ENCODE assay signal across 7 cellular contexts in genomic region chr2:176088048-176088936, GRCh38. TPM values are rescaled to one million over a fixed set of nuclear protein-coding genes. Genes with fewer than 3 reads are reported as not detected.
DNase-seq lines count a peak whose midpoint lies in the region; ATAC-seq and TF ChIP-seq lines count a peak whose summit lies in the region.

No MANE protein-coding gene starts in this region.

- H3K9me3 ChIP-seq in OCI-LY3 (ENCODE audit: insufficient read depth, low read length) (no peaks in the 10 kb centered on the region), lower lobe of right lung (no peaks in the 10 kb centered on the region), thoracic aorta (no peaks in the 10 kb centered on the region)

- H3K36me3 ChIP-seq in OCI-LY3 (replicated peaks; ENCODE audit: low read depth, low read length) = no peaks in the 10 kb centered on the region
- H3K36me3 ChIP-seq in lower lobe of right lung = no peaks in the 10 kb centered on the region
- H3K36me3 ChIP-seq in thoracic aorta = no peaks in the 10 kb centered on the region

- intact Hi-C loops in lower lobe of right lung (cut with DNase I) = no loop called here

- TF ChIP-seq CTCF in OCI-LY3 (IDR thresholded peaks at IDR 0.05; ENCODE audit: low read depth, low read length) = peak; percentile 49
- peak; percentile 73 for TF ChIP-seq CTCF in lower lobe of right lung (IDR thresholded peaks at IDR 0.05)
- TF ChIP-seq CTCF in thoracic aorta (IDR thresholded peaks at IDR 0.05) = peak; percentile 77

- no peaks in the 10 kb centered on the region; the same call in 1 of the 2 replicates for H3K27me3 ChIP-seq in OCI-LY3 (ENCODE audit: low read depth, low read length)
- peaks cover 100% of the 10 kb centered on the region for H3K27me3 ChIP-seq in lower lobe of right lung (ENCODE audit: low read depth)
- peaks cover 60% of the 10 kb centered on the region for H3K27me3 ChIP-seq in thoracic aorta (replicated peaks; ENCODE audit: insufficient read depth)

- H3K79me2 ChIP-seq in OCI-LY3 (ENCODE audit: low read length) = no peaks in the 10 kb centered on the region

- ATAC-seq in HG02870 (IDR thresholded peaks at IDR 0.05; ENCODE audit: unreplicated experiment) (peak; percentile 79), lower lobe of right lung (peak; percentile 56 to 82), thoracic aorta (ENCODE audit: insufficient number of reproducible peaks, low FRiP score, low read depth) (no peak), HG03571 (IDR thresholded peaks at IDR 0.05; ENCODE audit: unreplicated experiment) (no peak)

- peak; percentile 59 for DNase-seq in EL
- peak; percentile 52 for DNase-seq in dedifferentiated amniotic fluid mesenchymal stem cell (ENCODE audit: extremely low spot score)
- peak; percentile 64 for DNase-seq in lower lobe of right lung
- no peak for DNase-seq in thoracic aorta (ENCODE audit: low spot score)

- H3K27ac ChIP-seq in OCI-LY3 (ENCODE audit: low read length) (no peak overlapping the region), lower lobe of right lung (no peak overlapping the region), thoracic aorta (no peak overlapping the region)

- no peak overlapping the region for H3K9ac ChIP-seq in OCI-LY3 (ENCODE audit: low read length)

- H2AFZ ChIP-seq in OCI-LY3 (ENCODE audit: low read depth, low read length) = no peak overlapping the region; the same call in 1 of the 2 replicates

- H4K20me1 ChIP-seq in OCI-LY3 (ENCODE audit: insufficient read depth, low read length) = no peaks in the 10 kb centered on the region

- peak overlapping the region; percentile 51 for H3K4me2 ChIP-seq in OCI-LY3 (ENCODE audit: low read length)

- no peaks in the 10 kb centered on the region for H3K4me1 ChIP-seq in OCI-LY3 (ENCODE audit: low read length)
- H3K4me1 ChIP-seq in lower lobe of right lung = peaks cover 19% of the 10 kb centered on the region
- peaks cover 6 to 17% of the 10 kb centered on the region in 2 donors for H3K4me1 ChIP-seq in thoracic aorta (ENCODE audit: control insufficient read depth in 1 of 2, low read depth in 2 of 2)

- H3K4me3 ChIP-seq in OCI-LY3 (ENCODE audit: low read length) (peak overlapping the region; percentile 63; the same call in 1 of the 2 replicates), lower lobe of right lung (peak overlapping the region; percentile 30), thoracic aorta (peak overlapping the region; percentile 53)

RNA-seq across cellular contexts. Expression of gene HOXD13, which starts 4.2 kb away (rescaled TPM):
- total RNA-seq in lower lobe of right lung (not detected), thoracic aorta (not detected)

RNA-seq across cellular contexts. Expression of gene EVX2, which starts 4.5 kb away (rescaled TPM):
- total RNA-seq in lower lobe of right lung = not detected
- not detected for total RNA-seq in thoracic aorta

RNA-seq across cellular contexts. Expression of gene HOXD12, which starts 11.3 kb away (rescaled TPM):
- total RNA-seq in lower lobe of right lung (not detected), thoracic aorta (not detected)

RNA-seq across cellular contexts. Expression of gene HOXD11, which starts 18.8 kb away (rescaled TPM):
- not detected for total RNA-seq in lower lobe of right lung
- total RNA-seq in thoracic aorta = not detected

RNA-seq across cellular contexts. Expression of gene HOXD10, which starts 28.3 kb away (rescaled TPM):
- total RNA-seq in lower lobe of right lung (not detected), thoracic aorta (not detected)

Comparison
In these comparisons a context has a peak if more than half of its experiments do, and no peak if none do; other contexts are left out.
1. ATAC-seq: peak in HG02870 (single experiment) and lower lobe of right lung (2 of 2); none in thoracic aorta (single experiment) and HG03571 (single experiment).
2. Peak in every context shown above with its lines, with median percentiles within 50 percentile points of each other: H3K4me3 ChIP-seq and CTCF ChIP-seq.